Comparison of ENCODE assay signal across 15 cellular contexts in the genomic region with DNA sequence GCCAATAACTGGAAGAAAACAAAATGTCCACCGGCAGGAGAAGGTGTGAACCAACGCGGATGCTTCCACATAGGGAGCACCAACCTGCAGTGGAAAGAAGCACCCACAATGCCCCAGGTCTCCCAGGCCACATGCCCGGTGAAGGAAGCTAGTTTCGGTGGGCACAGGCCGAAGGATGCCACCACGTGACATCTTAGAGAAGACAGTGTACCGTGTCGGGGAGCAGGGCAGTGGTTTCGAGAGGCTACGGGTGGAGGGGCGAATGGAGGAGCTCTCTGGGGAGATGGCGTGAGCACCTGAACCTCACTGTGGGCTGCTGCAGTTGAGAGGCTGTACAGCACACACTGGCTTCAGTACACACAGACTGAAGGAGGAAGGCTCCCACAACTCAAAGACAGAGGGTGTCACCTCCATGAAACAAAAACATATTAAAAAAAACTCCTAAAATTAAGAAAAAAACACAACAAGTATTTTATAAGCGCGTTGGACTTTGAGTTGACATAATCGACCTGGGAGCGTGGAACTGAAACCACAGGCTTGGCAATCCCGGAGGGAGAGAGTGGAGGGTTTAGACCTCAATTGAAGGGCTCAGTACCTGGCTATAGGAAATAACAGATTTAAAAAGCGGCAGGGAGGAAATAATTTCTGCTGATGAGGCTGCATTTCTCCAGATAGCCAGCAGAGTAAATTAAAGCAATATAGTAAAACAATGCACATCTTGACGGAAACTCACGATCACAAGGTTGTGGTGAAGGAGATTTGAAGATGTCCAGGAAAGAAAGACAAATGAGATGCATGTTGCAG.
DNase-seq lines count a peak whose midpoint lies in the region; ATAC-seq and TF ChIP-seq lines count a peak whose summit lies in the region.
"Had no signal": no experiment of that assay in that cellular context is flagged by ENCODE, and none has a peak within 500 bp of the region (broad histone marks: within the 10 kb centered on the region; RNA-seq: fewer than 3 reads in every experiment).

No MANE protein-coding gene starts in this region.

- no peaks in the 10 kb centered on the region for H3K27me3 ChIP-seq in CD8-positive, alpha-beta memory T cell (ENCODE audit: insufficient read depth, low read length, poor library complexity, severe bottlenecking)
- H3K27me3 ChIP-seq in RWPE2 (ENCODE audit: insufficient read depth, poor library complexity, severe bottlenecking), result peaks cover 17% of the 10 kb centered on the region
- peaks cover 23% of the 10 kb centered on the region for H3K27me3 ChIP-seq in smooth muscle cell (ENCODE audit: low read depth)
- peaks cover 0 to 46% (median 0%) of the 10 kb centered on the region in 3 experiments for H3K27me3 ChIP-seq in neuronal stem cell (ENCODE audit: control insufficient read depth in 3 of 3, insufficient read depth in 3 of 3, low read depth in 1 of 3, low read length in 3 of 3)

- no peak overlapping the region for H3K27ac ChIP-seq in CD8-positive, alpha-beta memory T cell (ENCODE audit: low read depth, low read length)
- no peak overlapping the region for H3K27ac ChIP-seq in RWPE2 (ENCODE audit: poor library complexity, severe bottlenecking)
- no peak overlapping the region for H3K27ac ChIP-seq in smooth muscle cell (ENCODE audit: low read depth)
- H3K27ac ChIP-seq in neuronal stem cell (replicated peaks; ENCODE audit: low read length), result no peak overlapping the region
- H3K27ac ChIP-seq: C4-2B, stomach had no signal

- no peak overlapping the region for H3K18ac ChIP-seq in neuronal stem cell (ENCODE audit: low read length)

- H3K4me2 ChIP-seq in smooth muscle cell (no peak overlapping the region), neuronal stem cell (ENCODE audit: insufficient read depth, low read length, poor library complexity, severe bottlenecking) (no peak overlapping the region)

- no peaks in the 10 kb centered on the region for H3K79me2 ChIP-seq in smooth muscle cell (ENCODE audit: low read depth)

- no peaks in the 10 kb centered on the region for H3K9me3 ChIP-seq in CD8-positive, alpha-beta memory T cell (ENCODE audit: low read length)
- H3K9me3 ChIP-seq in RWPE2 (ENCODE audit: severe bottlenecking) (no peaks in the 10 kb centered on the region), smooth muscle cell (replicated peaks; ENCODE audit: low read depth) (no peaks in the 10 kb centered on the region), neuronal stem cell (replicated peaks in 1 of 2; ENCODE audit: control insufficient read depth in 2 of 2, insufficient read depth in 1 of 2, low read depth in 1 of 2, low read length in 2 of 2) (no peaks in the 10 kb centered on the region)
- H3K9me3 ChIP-seq: stomach had no signal

- H3K27ac Mint-ChIP-seq in CD8-positive, alpha-beta memory T cell, result peak overlapping the region in 3 of 8 donors; percentile 27 to 81 (median 42)
- H3K27ac Mint-ChIP-seq in memory B cell, result no peak overlapping the region
- H3K27ac Mint-ChIP-seq: T-helper 2 cell treated with Interferon-gamma antibody and Interleukin-4, amounts not matched to agents 5 μg/mL and 100 μg/mL, for 36 hours had no signal

- H2BK5ac ChIP-seq in neuronal stem cell (ENCODE audit: low read length), result no peak overlapping the region

- ATAC-seq in RWPE2 (ENCODE audit: low read depth), result no peak
- no peak for ATAC-seq in memory B cell (ENCODE audit: low read depth)
- ATAC-seq in HG03139 (IDR thresholded peaks at IDR 0.05; ENCODE audit: unreplicated experiment), result no peak
- no peak for ATAC-seq in Right ventricle myocardium superior (ENCODE audit: poor library complexity)

- no peaks in the 10 kb centered on the region for H3K9me3 Mint-ChIP-seq in CD8-positive, alpha-beta memory T cell
- no peaks in the 10 kb centered on the region for H3K9me3 Mint-ChIP-seq in memory B cell
- H3K9me3 Mint-ChIP-seq: T-helper 2 cell treated with Interferon-gamma antibody and Interleukin-4, amounts not matched to agents 5 μg/mL and 100 μg/mL, for 36 hours had no signal

- WGBS in smooth muscle cell (ENCODE audit: low lambda C conversion rate), result 93% methylated on average over 21 of the region's 21 CpGs
- WGBS in neuronal stem cell (ENCODE audit: extremely low coverage in 2 of 2, insufficient read length in 2 of 2, insufficient replicate concordance in 1 of 2), 2 donors, result no CpG with 5 or more reads among the region's 21 CpGs

- no peak overlapping the region for H3K4ac ChIP-seq in neuronal stem cell (ENCODE audit: low read length)

- no peak overlapping the region for H3K9ac ChIP-seq in smooth muscle cell (ENCODE audit: low read depth)
- no peak overlapping the region for H3K9ac ChIP-seq in neuronal stem cell (ENCODE audit: low read depth, low read length, poor library complexity)

- H3F3A ChIP-seq in smooth muscle cell (ENCODE audit: low read depth), result no peaks in the 10 kb centered on the region

- H3K4me1 Mint-ChIP-seq in CD8-positive, alpha-beta memory T cell, result peaks cover 48 to 59% (median 59%) of the 10 kb centered on the region in 3 donors
- H3K4me1 Mint-ChIP-seq in memory B cell, result peaks cover 21% of the 10 kb centered on the region

- POLR2A ChIA-PET in CD8-positive, alpha-beta memory T cell (lab: Charles Lee), result interaction anchor here (0.7 kb wide), 1 partner anchor 34 kb away, joined by 3 read pairs; no protein-coding TSS in a partner anchor

- H3K14ac ChIP-seq in neuronal stem cell (ENCODE audit: low read length), result no peak overlapping the region

- TF ChIP-seq CTCF in AG09309 (IDR thresholded peaks at IDR 0.05; ENCODE audit: control insufficient read depth, insufficient read depth, low read depth, low read length, missing control alignments), result peak; percentile 7
- no peak for TF ChIP-seq CTCF in RWPE2 (IDR thresholded peaks at IDR 0.05; ENCODE audit: poor library complexity, severe bottlenecking)
- no peak for TF ChIP-seq CTCF in smooth muscle cell (IDR thresholded peaks at IDR 0.05; ENCODE audit: borderline replicate concordance, insufficient read depth, poor library complexity, severe bottlenecking)

- H4K8ac ChIP-seq in neuronal stem cell (ENCODE audit: low read depth, low read length), result no peak overlapping the region

- H3K79me1 ChIP-seq in neuronal stem cell (ENCODE audit: low read depth, low read length), result no peaks in the 10 kb centered on the region

- H3K4me3 Mint-ChIP-seq in CD8-positive, alpha-beta memory T cell, result peak overlapping the region in 5 of 7 donors; percentile 20 to 92 (median 72)
- H3K4me3 Mint-ChIP-seq in memory B cell, result peak overlapping the region; percentile 31
- H3K4me3 Mint-ChIP-seq: T-helper 2 cell treated with Interferon-gamma antibody and Interleukin-4, amounts not matched to agents 5 μg/mL and 100 μg/mL, for 36 hours had no signal

- H2AFZ ChIP-seq in smooth muscle cell (ENCODE audit: low read depth) (no peak overlapping the region), neuronal stem cell (ENCODE audit: low read length) (no peak overlapping the region)

- H3K23ac ChIP-seq in neuronal stem cell (ENCODE audit: low read depth, low read length, poor library complexity), result no peak overlapping the region

- H3K4me3 ChIP-seq in AG09309 (ENCODE audit: control insufficient read depth, low read depth, low read length) (no peak overlapping the region), RWPE2 (ENCODE audit: severe bottlenecking) (no peak overlapping the region), smooth muscle cell (no peak overlapping the region), neuronal stem cell (ENCODE audit: low read length in 2 of 2) (no peak overlapping the region)
- H3K4me3 ChIP-seq in CD8-positive, alpha-beta memory T cell (ENCODE audit: low read length), result no peak overlapping the region
- H3K4me3 ChIP-seq: stomach had no signal

- H3K36me3 ChIP-seq in CD8-positive, alpha-beta memory T cell (ENCODE audit: insufficient read depth, low read length), result no peaks in the 10 kb centered on the region
- H3K36me3 ChIP-seq in RWPE2 (ENCODE audit: low read depth) (no peaks in the 10 kb centered on the region), smooth muscle cell (ENCODE audit: low read depth) (no peaks in the 10 kb centered on the region), neuronal stem cell (replicated peaks in 1 of 2; ENCODE audit: control insufficient read depth in 2 of 2, insufficient read depth in 2 of 2, low read length in 2 of 2) (no peaks in the 10 kb centered on the region)
- H3K36me3 ChIP-seq: stomach had no signal

- H4K20me1 ChIP-seq in smooth muscle cell (ENCODE audit: low read depth), result no peaks in the 10 kb centered on the region

- no peak overlapping the region for H2BK120ac ChIP-seq in neuronal stem cell (ENCODE audit: low read depth, low read length)

- H3K27me3 Mint-ChIP-seq in CD8-positive, alpha-beta memory T cell, result peaks cover 14 to 47% of the 10 kb centered on the region in 2 donors
- peaks cover 33% of the 10 kb centered on the region for H3K27me3 Mint-ChIP-seq in memory B cell

- no peak overlapping the region for H2BK12ac ChIP-seq in neuronal stem cell (ENCODE audit: low read length)

- intact Hi-C loops in Right ventricle myocardium superior (cut with DNase I), result no loop called here

- CTCF ChIA-PET in CD8-positive, alpha-beta memory T cell (lab: Charles Lee), result interaction anchor here (2.7 kb wide), 1 partner anchor 8 kb away, joined by 15 read pairs; no protein-coding TSS in a partner anchor

- peaks cover 29% of the 10 kb centered on the region for H3K4me1 ChIP-seq in CD8-positive, alpha-beta memory T cell (ENCODE audit: insufficient read depth, low read length)
- H3K4me1 ChIP-seq in RWPE2 (ENCODE audit: insufficient read depth, poor library complexity, severe bottlenecking) (no peaks in the 10 kb centered on the region), smooth muscle cell (ENCODE audit: low read depth) (no peaks in the 10 kb centered on the region), neuronal stem cell (ENCODE audit: control insufficient read depth in 2 of 2, insufficient read depth in 1 of 2, low read depth in 1 of 2, low read length in 2 of 2) (no peaks in the 10 kb centered on the region)
- H3K4me1 ChIP-seq: stomach had no signal

- no peak overlapping the region for H4K91ac ChIP-seq in neuronal stem cell (ENCODE audit: low read depth, low read length, poor library complexity)

- DNase-seq in AG09309 (ENCODE audit: low read depth) (no peak), RWPE2 (ENCODE audit: low spot score) (peak; percentile 34), memory B cell (ENCODE audit: low spot score in 2 of 2) (peak in 1 of 2 donors; percentile 10), Right ventricle myocardium superior (no peak), smooth muscle cell (lab: John Stamatoyannopoulos, UW; ENCODE audit: unreplicated experiment) (no peak), neuronal stem cell (ENCODE audit: low spot score) (no peak)
- no peak for DNase-seq in CD8-positive, alpha-beta memory T cell
- DNase-seq: activated CD4-positive, alpha-beta T cell treated with anti-CD3 and anti-CD28 coated beads for 1 hour; immature natural killer cell; NCI-H2081; small intestine; stomach had no signal

- no peak overlapping the region for H2BK15ac ChIP-seq in neuronal stem cell (ENCODE audit: low read length)

- no peak overlapping the region for H2AK5ac ChIP-seq in neuronal stem cell (ENCODE audit: low read depth, low read length)

- H3K36me3 Mint-ChIP-seq in CD8-positive, alpha-beta memory T cell, result peaks cover 6 to 17% (median 16%) of the 10 kb centered on the region in 3 donors
- H3K36me3 Mint-ChIP-seq in memory B cell, result peaks cover 2% of the 10 kb centered on the region
